In the genomic region with DNA sequence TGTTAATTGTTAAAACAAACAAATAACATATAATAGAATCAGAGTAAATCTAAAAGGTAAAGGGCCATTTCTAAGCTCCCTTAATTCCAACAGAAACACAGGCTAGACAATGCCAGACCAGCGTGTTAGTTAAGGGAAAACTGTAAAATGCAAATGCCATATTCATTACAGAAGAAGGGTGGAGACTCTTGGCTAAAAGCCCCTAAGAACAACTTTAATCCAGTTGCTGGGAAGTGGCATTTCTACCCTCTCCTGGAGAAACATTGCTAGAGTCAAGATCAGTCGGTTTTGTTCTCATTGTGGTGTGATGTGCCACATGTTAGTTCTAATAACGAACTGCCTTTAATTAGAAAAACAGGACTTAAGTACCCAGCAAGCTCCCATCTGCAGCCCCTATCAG, we compare ENCODE assay signal across 15 cellular contexts.
"Had no signal": no experiment of that assay in that cellular context is flagged by ENCODE, and none has a peak within 500 bp of the region (broad histone marks: within the 10 kb centered on the region; RNA-seq: fewer than 3 reads in every experiment).

No MANE protein-coding gene starts in this region.

- H3K4me1 ChIP-seq: heart left ventricle, left ventricle myocardium inferior, right atrium auricular region had no signal

- H3K27me3 ChIP-seq: heart left ventricle, right atrium auricular region had no signal

- DNase-seq: activated CD4-positive, alpha-beta T cell treated with anti-CD3 and anti-CD28 coated beads for 4 hours; activated CD8-positive, alpha-beta memory T cell treated with anti-CD3 and anti-CD28 coated beads, Interleukin-2, amount 50 U/mL, for 48 hours; activated CD8-positive, alpha-beta T cell treated with anti-CD3 and anti-CD28 coated beads for 36 hours; activated naive CD4-positive, alpha-beta T cell; effector CD8-positive, alpha-beta T cell; foreskin melanocyte; heart left ventricle; left ventricle myocardium inferior; small intestine; T-cell; WERI-Rb-1 had no signal

- H3K27ac ChIP-seq: coronary artery, heart left ventricle, left ventricle myocardium inferior, right atrium auricular region, SK-N-MC, WERI-Rb-1 had no signal

- H3K4me3 ChIP-seq: coronary artery, heart left ventricle, left ventricle myocardium inferior, right atrium auricular region, SK-N-MC had no signal

- ATAC-seq: activated CD8-positive, alpha-beta T cell treated with anti-CD3 and anti-CD28 coated beads for 36 hours; stimulated activated effector memory CD8-positive, alpha-beta T cell treated with anti-CD3 and anti-CD28 coated beads, Interleukin-12 subunit alpha, Interleukin-12 subunit beta, amount 100 ng/mL, for 72 hours; T-cell had no signal
